In the genomic region with DNA sequence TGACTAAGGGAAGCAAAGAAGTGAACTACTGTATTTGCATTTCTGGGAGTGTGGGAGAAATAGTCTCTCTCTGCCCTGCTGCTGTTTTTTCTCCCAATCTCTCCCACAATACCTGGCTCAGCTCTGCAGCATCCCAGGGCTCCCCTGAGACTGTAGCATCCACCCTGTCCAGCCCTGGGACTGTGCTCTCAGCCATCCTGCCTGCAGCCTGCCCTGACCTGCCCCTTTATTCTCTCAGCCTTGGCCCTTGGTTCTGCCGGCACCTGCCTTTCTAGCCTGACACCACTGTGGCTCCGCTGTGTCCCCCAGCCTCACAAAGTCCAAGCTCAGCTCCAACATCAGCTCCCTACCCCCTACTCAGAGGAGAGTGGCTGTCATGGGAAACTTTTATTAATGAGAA, we compare ENCODE assay signal across 26 cellular contexts. TPM values are rescaled to one million over a fixed set of nuclear protein-coding genes. Genes with fewer than 3 reads are reported as not detected.
DNase-seq lines count a peak whose midpoint lies in the region; ATAC-seq, FAIRE-seq and TF ChIP-seq lines count a peak whose summit lies in the region.
"Had no signal": no experiment of that assay in that cellular context is flagged by ENCODE, and none has a peak within 500 bp of the region (broad histone marks: within the 10 kb centered on the region; RNA-seq: fewer than 3 reads in every experiment).

No MANE protein-coding gene starts in this region.

- no peak for TF ChIP-seq CTCF in pancreas (IDR thresholded peaks at IDR 0.05)

- H3K14ac ChIP-seq in mesenchymal stem cell (ENCODE audit: low read length in 2 of 2), result no peak overlapping the region
- H3K14ac ChIP-seq in neuronal stem cell (ENCODE audit: low read length), result no peak overlapping the region

- peak overlapping the region; percentile 24 for H3K27ac Mint-ChIP-seq in dendritic cell treated with granulocyte-macrophage colony-stimulating factor and Interleukin-4, amounts not matched to agents 40 ng/mL and 50 ng/mL, for 4 days
- no peak overlapping the region for H3K27ac Mint-ChIP-seq in CD4-positive, alpha-beta memory T cell
- H3K27ac Mint-ChIP-seq: CD14-positive monocyte; CD4-positive, CD25-positive, alpha-beta regulatory T cell; CD8-positive, alpha-beta T cell had no signal

- H3K9ac ChIP-seq in mesenchymal stem cell (ENCODE audit: low read length), result no peak overlapping the region
- H3K9ac ChIP-seq in neuronal stem cell (ENCODE audit: low read depth, low read length, poor library complexity), result no peak overlapping the region
- H3K9ac ChIP-seq: BLaER1 had no signal

- H3K9me3 Mint-ChIP-seq in dendritic cell treated with granulocyte-macrophage colony-stimulating factor and Interleukin-4, amounts not matched to agents 40 ng/mL and 50 ng/mL, for 4 days, result no peaks in the 10 kb centered on the region
- peaks cover 0 to 2% (median 0%) of the 10 kb centered on the region in 8 donors for H3K9me3 Mint-ChIP-seq in CD4-positive, alpha-beta memory T cell
- H3K9me3 Mint-ChIP-seq: CD14-positive monocyte; CD4-positive, CD25-positive, alpha-beta regulatory T cell; CD8-positive, alpha-beta T cell had no signal

- no peak for ATAC-seq in GM19023 (IDR thresholded peaks at IDR 0.05; ENCODE audit: unreplicated experiment)
- ATAC-seq in pancreas, result no peak
- no peak for ATAC-seq in HG03354 (IDR thresholded peaks at IDR 0.05; ENCODE audit: poor library complexity, severe bottlenecking, unreplicated experiment)
- ATAC-seq: CD8-positive, alpha-beta T cell had no signal

- H3K9me3 ChIP-seq in mesenchymal stem cell (ENCODE audit: control insufficient read depth, low read length) (no peaks in the 10 kb centered on the region), neuronal stem cell (replicated peaks in 1 of 2; ENCODE audit: control insufficient read depth in 2 of 2, insufficient read depth in 1 of 2, low read depth in 1 of 2, low read length in 2 of 2) (no peaks in the 10 kb centered on the region), pancreas (no peaks in the 10 kb centered on the region)
- H3K9me3 ChIP-seq in CD4-positive, alpha-beta memory T cell (ENCODE audit: control insufficient read depth in 1 of 2, low read length in 2 of 2), result no peaks in the 10 kb centered on the region
- H3K9me3 ChIP-seq: BE2C, BLaER1, Caco-2 had no signal

- no peak overlapping the region for H2BK12ac ChIP-seq in mesenchymal stem cell (ENCODE audit: low read length in 2 of 2)
- H2BK12ac ChIP-seq in neuronal stem cell (ENCODE audit: low read length), result no peak overlapping the region

- H3K36me3 ChIP-seq in mesenchymal stem cell (ENCODE audit: control insufficient read depth in 1 of 2, insufficient read depth in 2 of 2, low read depth in 1 of 2, low read length in 2 of 2) (no peaks in the 10 kb centered on the region), neuronal stem cell (replicated peaks in 1 of 2; ENCODE audit: control insufficient read depth in 2 of 2, insufficient read depth in 2 of 2, low read length in 2 of 2) (no peaks in the 10 kb centered on the region), pancreas (no peaks in the 10 kb centered on the region)
- no peaks in the 10 kb centered on the region for H3K36me3 ChIP-seq in CD4-positive, alpha-beta memory T cell (ENCODE audit: insufficient read depth, low read length)
- H3K36me3 ChIP-seq: BE2C, BLaER1 had no signal

- H4K91ac ChIP-seq in mesenchymal stem cell (ENCODE audit: low read length) (no peak overlapping the region), neuronal stem cell (ENCODE audit: low read depth, low read length, poor library complexity) (no peak overlapping the region)

- POLR2A ChIA-PET in CD4-positive, alpha-beta memory T cell (lab: Charles Lee; ENCODE audit: partially characterized antibody), result no interaction called here

- H3K27me3 ChIP-seq in mesenchymal stem cell (ENCODE audit: control insufficient read depth in 1 of 2, insufficient read depth in 1 of 2, low read length in 2 of 2) (peaks cover 0 to 3% of the 10 kb centered on the region in 2 experiments), neuronal stem cell (ENCODE audit: control insufficient read depth in 3 of 3, insufficient read depth in 3 of 3, low read depth in 1 of 3, low read length in 3 of 3) (no peaks in the 10 kb centered on the region), pancreas (no peaks in the 10 kb centered on the region)
- no peaks in the 10 kb centered on the region for H3K27me3 ChIP-seq in CD4-positive, alpha-beta memory T cell (ENCODE audit: insufficient read depth, low read length)
- H3K27me3 ChIP-seq: BE2C, BLaER1 had no signal

- no peak overlapping the region for H2BK5ac ChIP-seq in mesenchymal stem cell (ENCODE audit: low read depth, low read length, poor library complexity, severe bottlenecking)
- H2BK5ac ChIP-seq in neuronal stem cell (ENCODE audit: low read length), result no peak overlapping the region

- H2AK5ac ChIP-seq in mesenchymal stem cell (ENCODE audit: low read length, severe bottlenecking), result peak overlapping the region; percentile 45
- H2AK5ac ChIP-seq in neuronal stem cell (ENCODE audit: low read depth, low read length), result no peak overlapping the region

- H4K8ac ChIP-seq in mesenchymal stem cell (ENCODE audit: low read length) (no peak overlapping the region), neuronal stem cell (ENCODE audit: low read depth, low read length) (no peak overlapping the region)

- FAIRE-seq in pancreas (lab: Jason Lieb, UNC), result no peak
- FAIRE-seq: A204.1, D721Med, G401.6, GM12891 had no signal

- H3K4me1 ChIP-seq in mesenchymal stem cell (ENCODE audit: control insufficient read depth, insufficient read depth, low read depth, low read length) (peaks cover 7% of the 10 kb centered on the region), neuronal stem cell (ENCODE audit: control insufficient read depth in 2 of 2, insufficient read depth in 1 of 2, low read depth in 1 of 2, low read length in 2 of 2) (peaks cover 0 to under 1% of the 10 kb centered on the region in 2 donors), pancreas (peaks cover 0 to 11% (median 0%) of the 10 kb centered on the region in 3 donors)
- no peaks in the 10 kb centered on the region for H3K4me1 ChIP-seq in CD4-positive, alpha-beta memory T cell (ENCODE audit: insufficient read depth, low read length)
- H3K4me1 ChIP-seq: BE2C, BLaER1, Caco-2 had no signal

- H3K79me1 ChIP-seq in mesenchymal stem cell (replicated peaks; ENCODE audit: low read length, poor library complexity, severe bottlenecking) (no peaks in the 10 kb centered on the region), neuronal stem cell (ENCODE audit: low read depth, low read length) (no peaks in the 10 kb centered on the region)

- H3K27me3 Mint-ChIP-seq in dendritic cell treated with granulocyte-macrophage colony-stimulating factor and Interleukin-4, amounts not matched to agents 40 ng/mL and 50 ng/mL, for 4 days, result peaks cover 12% of the 10 kb centered on the region
- H3K27me3 Mint-ChIP-seq in CD4-positive, alpha-beta memory T cell, result peaks cover 5% of the 10 kb centered on the region in 2 donors
- H3K27me3 Mint-ChIP-seq: CD4-positive, CD25-positive, alpha-beta regulatory T cell had no signal

- no peak overlapping the region for H3K18ac ChIP-seq in mesenchymal stem cell (ENCODE audit: low read depth in 1 of 2, low read length in 2 of 2)
- H3K18ac ChIP-seq in neuronal stem cell (ENCODE audit: low read length), result peak overlapping the region; percentile 73

- H2BK120ac ChIP-seq in mesenchymal stem cell (ENCODE audit: low read depth, low read length) (no peak overlapping the region), neuronal stem cell (ENCODE audit: low read depth, low read length) (no peak overlapping the region)

- H3K27ac ChIP-seq in mesenchymal stem cell (ENCODE audit: low read length, poor library complexity, severe bottlenecking), result no peak overlapping the region
- no peak overlapping the region for H3K27ac ChIP-seq in neuronal stem cell (replicated peaks; ENCODE audit: low read length)
- H3K27ac ChIP-seq in CD4-positive, alpha-beta memory T cell (ENCODE audit: low read depth, low read length), result no peak overlapping the region
- no peak overlapping the region for H3K27ac ChIP-seq in pancreas
- H3K27ac ChIP-seq: BLaER1 had no signal

- H3K36me3 Mint-ChIP-seq in dendritic cell treated with granulocyte-macrophage colony-stimulating factor and Interleukin-4, amounts not matched to agents 40 ng/mL and 50 ng/mL, for 4 days (ENCODE audit: low read depth), result no peaks in the 10 kb centered on the region
- H3K36me3 Mint-ChIP-seq in CD4-positive, alpha-beta memory T cell, result no peaks in the 10 kb centered on the region
- H3K36me3 Mint-ChIP-seq: CD14-positive monocyte; CD4-positive, CD25-positive, alpha-beta regulatory T cell; CD8-positive, alpha-beta T cell had no signal

- H2BK15ac ChIP-seq in mesenchymal stem cell (ENCODE audit: low read depth, poor library complexity, severe bottlenecking) (no peak overlapping the region), neuronal stem cell (ENCODE audit: low read length) (no peak overlapping the region)

- H3K4me2 ChIP-seq in mesenchymal stem cell (ENCODE audit: low read length, poor library complexity, severe bottlenecking), result no peak overlapping the region
- no peak overlapping the region for H3K4me2 ChIP-seq in neuronal stem cell (ENCODE audit: insufficient read depth, low read length, poor library complexity, severe bottlenecking)
- H3K4me2 ChIP-seq: BLaER1 had no signal

- CTCF ChIA-PET in CD4-positive, alpha-beta memory T cell (lab: Charles Lee; ENCODE audit: partially characterized antibody), result no interaction called here

- H3K23ac ChIP-seq in mesenchymal stem cell (ENCODE audit: low read length in 2 of 2) (no peak overlapping the region), neuronal stem cell (ENCODE audit: low read depth, low read length, poor library complexity) (no peak overlapping the region)

- no peak overlapping the region for H3K4me3 ChIP-seq in mesenchymal stem cell (ENCODE audit: insufficient read depth in 1 of 2, low read depth in 1 of 2, low read length in 2 of 2)
- peak overlapping the region in 1 of 2 donors; percentile 64 for H3K4me3 ChIP-seq in neuronal stem cell (ENCODE audit: low read length in 2 of 2)
- H3K4me3 ChIP-seq in CD4-positive, alpha-beta memory T cell (ENCODE audit: low read length in 2 of 2), result no peak overlapping the region
- H3K4me3 ChIP-seq in pancreas, result no peak overlapping the region
- H3K4me3 ChIP-seq: BLaER1 had no signal

- no peak overlapping the region for H3K4ac ChIP-seq in mesenchymal stem cell (ENCODE audit: low read depth in 1 of 2, low read length in 2 of 2)
- no peak overlapping the region for H3K4ac ChIP-seq in neuronal stem cell (ENCODE audit: low read length)

- peaks cover 6% of the 10 kb centered on the region for H3K4me1 Mint-ChIP-seq in dendritic cell treated with granulocyte-macrophage colony-stimulating factor and Interleukin-4, amounts not matched to agents 40 ng/mL and 50 ng/mL, for 4 days (ENCODE audit: low read depth)
- H3K4me1 Mint-ChIP-seq in CD4-positive, alpha-beta memory T cell, result no peaks in the 10 kb centered on the region
- H3K4me1 Mint-ChIP-seq: CD14-positive monocyte; CD4-positive, CD25-positive, alpha-beta regulatory T cell had no signal

- DNase-seq in ecto neural progenitor cell (ENCODE audit: low spot score) (peak; percentile 29), mesenchymal stem cell (no peak), neuronal stem cell (ENCODE audit: low spot score) (no peak), pancreas (no peak)
- no peak for DNase-seq in CD4-positive, alpha-beta memory T cell
- DNase-seq: 8988T; ACHN; BE2C; C1 segment of cervical spinal cord; Caco-2; Calu3; CD4-positive, CD25-positive, alpha-beta regulatory T cell; CD8-positive, alpha-beta T cell; DMS79 treated with DMSO at 0.1 percent for 48 hours; GF-D8 had no signal

- intact Hi-C loops in dendritic cell treated with granulocyte-macrophage colony-stimulating factor and Interleukin-4, amounts not matched to agents 40 ng/mL and 50 ng/mL, for 4 days (cut with micrococcal nuclease), result no loop called here
- intact Hi-C loops in CD4-positive, alpha-beta memory T cell (cut with micrococcal nuclease), result no loop called here
- intact Hi-C loops in pancreas (cut with DNase I), result no loop called here

- no peak overlapping the region for H2AFZ ChIP-seq in mesenchymal stem cell (ENCODE audit: low read depth, low read length)
- no peak overlapping the region for H2AFZ ChIP-seq in neuronal stem cell (ENCODE audit: low read length)

- H3K4me3 Mint-ChIP-seq in dendritic cell treated with granulocyte-macrophage colony-stimulating factor and Interleukin-4, amounts not matched to agents 40 ng/mL and 50 ng/mL, for 4 days, result no peak overlapping the region
- no peak overlapping the region for H3K4me3 Mint-ChIP-seq in CD4-positive, alpha-beta memory T cell
- H3K4me3 Mint-ChIP-seq: CD14-positive monocyte; CD4-positive, CD25-positive, alpha-beta regulatory T cell; CD8-positive, alpha-beta T cell had no signal

- WGBS in mesenchymal stem cell, result 94% methylated on average over 2 of the region's 2 CpGs
- no CpG with 5 or more reads among the region's 2 CpGs for WGBS in neuronal stem cell (ENCODE audit: extremely low coverage in 2 of 2, insufficient read length in 2 of 2, insufficient replicate concordance in 1 of 2), 2 donors
- 94 to 100% methylated on average over 2 of the region's 2 CpGs for WGBS in pancreas, 2 donors

RNA-seq across cellular contexts. Expression of a gene that starts 1.9 kb away (rescaled TPM):
- polyA plus RNA-seq in mesenchymal stem cell (2013, experiment 1 of 2), result not detected
- not detected for polyA plus RNA-seq in mesenchymal stem cell (2013, experiment 2 of 2)
- not detected for polyA plus RNA-seq in neuronal stem cell (2013, experiment 1 of 2)
- polyA plus RNA-seq in neuronal stem cell (2013, experiment 2 of 2), result not detected
- total RNA-seq in CD4-positive, alpha-beta memory T cell, result not detected
- not detected for polyA plus RNA-seq in CD4-positive, alpha-beta memory T cell
- total RNA-seq in pancreas, result not detected
- not detected for polyA plus RNA-seq in pancreas
- total RNA-seq: A673; Caco-2; Calu3; CD4-positive, CD25-positive, alpha-beta regulatory T cell; CD8-positive, alpha-beta T cell had no signal
- polyA plus RNA-seq: AG04450; CD14-positive monocyte; CD4-positive, CD25-positive, alpha-beta regulatory T cell had no signal

RNA-seq across cellular contexts. Expression of a gene that starts 6.7 kb away (rescaled TPM):
- polyA plus RNA-seq in mesenchymal stem cell (2013, experiment 1 of 2), result not detected
- not detected for polyA plus RNA-seq in mesenchymal stem cell (2013, experiment 2 of 2)
- polyA plus RNA-seq in neuronal stem cell (2013, experiment 1 of 2), result not detected
- polyA plus RNA-seq in neuronal stem cell (2013, experiment 2 of 2), result not detected
- not detected for total RNA-seq in CD4-positive, alpha-beta memory T cell
- polyA plus RNA-seq in CD4-positive, alpha-beta memory T cell, result not detected
- 1 to 10 TPM in 1 of 6 donors, under 1 TPM in 5; 0.25 to 1.0 (median 0.68) TPM for total RNA-seq in pancreas
- polyA plus RNA-seq in pancreas, result 1 to 10 TPM; 1.0 to 1.3 TPM
- total RNA-seq: A673; Caco-2; Calu3; CD4-positive, CD25-positive, alpha-beta regulatory T cell; CD8-positive, alpha-beta T cell had no signal
- polyA plus RNA-seq: AG04450; CD4-positive, CD25-positive, alpha-beta regulatory T cell had no signal

RNA-seq across cellular contexts. Expression of a gene that starts 48.7 kb away (rescaled TPM):
- polyA plus RNA-seq in mesenchymal stem cell (2013, experiment 1 of 2), result not detected
- not detected for polyA plus RNA-seq in mesenchymal stem cell (2013, experiment 2 of 2)
- not detected for polyA plus RNA-seq in neuronal stem cell (2013, experiment 1 of 2)
- not detected for polyA plus RNA-seq in neuronal stem cell (2013, experiment 2 of 2)
- not detected for total RNA-seq in CD4-positive, alpha-beta memory T cell
- not detected for polyA plus RNA-seq in CD4-positive, alpha-beta memory T cell
- under 1 TPM in 1 of 6 donors, not detected in 5; 0.28 TPM for total RNA-seq in pancreas
- polyA plus RNA-seq in pancreas, result under 1 TPM in 1 of 2 donors, not detected in 1; 0.56 TPM
- total RNA-seq: A673; Caco-2; Calu3; CD4-positive, CD25-positive, alpha-beta regulatory T cell; CD8-positive, alpha-beta T cell had no signal
- polyA plus RNA-seq: AG04450; CD14-positive monocyte; CD4-positive, CD25-positive, alpha-beta regulatory T cell had no signal

RNA-seq across cellular contexts. Expression of a gene that starts 50.1 kb away (rescaled TPM):
- not detected for polyA plus RNA-seq in mesenchymal stem cell (2013, experiment 1 of 2)
- polyA plus RNA-seq in mesenchymal stem cell (2013, experiment 2 of 2), result not detected
- polyA plus RNA-seq in neuronal stem cell (2013, experiment 1 of 2), result not detected
- not detected for polyA plus RNA-seq in neuronal stem cell (2013, experiment 2 of 2)
- total RNA-seq in CD4-positive, alpha-beta memory T cell, result not detected
- polyA plus RNA-seq in CD4-positive, alpha-beta memory T cell, result not detected
- 1 to 10 TPM; 1.3 to 9.6 (median 3.4) TPM for total RNA-seq in pancreas
- 1 to 10 TPM; 2.3 to 5.5 TPM for polyA plus RNA-seq in pancreas
- total RNA-seq: A673; Caco-2; Calu3; CD4-positive, CD25-positive, alpha-beta regulatory T cell; CD8-positive, alpha-beta T cell had no signal
- polyA plus RNA-seq: AG04450; CD14-positive monocyte; CD4-positive, CD25-positive, alpha-beta regulatory T cell had no signal
